Comparison of ENCODE assay signal across 9 cellular contexts in genomic region chr7:51187941-51188340, GRCh38.
A peak's percentile ranks its signal among the peaks of the same experiment; 100 is the strongest.
DNase-seq lines count a peak whose midpoint lies in the region; ATAC-seq and TF ChIP-seq lines count a peak whose summit lies in the region.
"Had no signal": no experiment of that assay in that cellular context is flagged by ENCODE, and none has a peak within 500 bp of the region (broad histone marks: within the 10 kb centered on the region; RNA-seq: fewer than 3 reads in every experiment).

No MANE protein-coding gene starts in this region.

- no peaks in the 10 kb centered on the region for H4K20me1 ChIP-seq in HCT116 (ENCODE audit: insufficient read depth)

- no TSS peak for BruUV-seq in HCT116 (replicated peaks; lab: Mats Ljungman, UMichigan)

- peaks cover 0 to 10% of the 10 kb centered on the region in 2 experiments; a peak in 2 of 4 replicates for H3K4me1 ChIP-seq in HCT116 (ENCODE audit: control insufficient read depth in 1 of 2, insufficient read depth in 2 of 2, low read length in 2 of 2)
- H3K4me1 ChIP-seq in RWPE2 (ENCODE audit: insufficient read depth, poor library complexity, severe bottlenecking) = no peaks in the 10 kb centered on the region
- H3K4me1 ChIP-seq in left ventricle myocardium inferior = peaks cover 52% of the 10 kb centered on the region
- peaks cover 15% of the 10 kb centered on the region for H3K4me1 ChIP-seq in psoas muscle

- H3K27me3 ChIP-seq in HCT116 (ENCODE audit: insufficient read depth, low read length) (no peaks in the 10 kb centered on the region), RWPE2 (ENCODE audit: insufficient read depth, poor library complexity, severe bottlenecking) (no peaks in the 10 kb centered on the region), left ventricle myocardium inferior (ENCODE audit: low read depth) (no peaks in the 10 kb centered on the region), psoas muscle (ENCODE audit: insufficient read depth in 3 of 3, low read length in 2 of 3) (no peaks in the 10 kb centered on the region)

- H3K9me2 ChIP-seq in HCT116 (ENCODE audit: insufficient read depth) = no peaks in the 10 kb centered on the region

- TF ChIP-seq POLR2A in HCT116 (IDR thresholded peaks at IDR 0.05; ENCODE audit: borderline replicate concordance, extremely low read depth, insufficient read depth, insufficient read length) = no peak

- CTCF ChIA-PET in HCT116 (lab: Charles Lee) = interaction anchor here (0.8 to 1.2 kb wide), 2 partner anchors 25 to 179 kb away, joined by 3 to 4 read pairs; no protein-coding TSS in a partner anchor

- H3K4me2 ChIP-seq in HCT116 (ENCODE audit: low read length) = no peak overlapping the region

- H3K27ac ChIP-seq in HCT116 (ENCODE audit: low read depth, low read length) (no peak overlapping the region), RWPE2 (ENCODE audit: poor library complexity, severe bottlenecking) (no peak overlapping the region), left ventricle myocardium inferior (replicated peaks) (peak overlapping the region; percentile 88), psoas muscle (peak overlapping the region; percentile 50)

- H3K9ac ChIP-seq in HCT116 (ENCODE audit: low read length) = no peak overlapping the region

- intact Hi-C loops in HCT116 (cut with micrococcal nuclease) = no loop called here
- intact Hi-C loops in left ventricle myocardium inferior (cut with micrococcal nuclease) = no loop called here
- intact Hi-C loops in psoas muscle (cut with DNase I) = loop anchor here in 1 of 2 donors (5.0 kb wide), 2 partner anchors 34 to 179 kb away; no protein-coding TSS in a partner anchor

- peak; percentile 35; the same call in 1 of the 2 replicates for TF ChIP-seq RAD21 in HCT116 (IDR thresholded peaks at IDR 0.05; ENCODE audit: low read depth)

- POLR2A ChIA-PET in HCT116 (lab: Charles Lee) = no interaction called here

- no peak overlapping the region for H2AFZ ChIP-seq in HCT116 (ENCODE audit: low read depth, low read length, poor library complexity, severe bottlenecking)

- H3K9me3 ChIP-seq in HCT116 (ENCODE audit: control insufficient read depth in 1 of 2, insufficient read depth in 1 of 2, low read depth in 1 of 2, low read length in 2 of 2) (no peaks in the 10 kb centered on the region), RWPE2 (ENCODE audit: severe bottlenecking) (no peaks in the 10 kb centered on the region), left ventricle myocardium inferior (replicated peaks) (no peaks in the 10 kb centered on the region), psoas muscle (no peaks in the 10 kb centered on the region)

- WGBS in psoas muscle, 3 donors = 23 to 37% (median 31%) methylated on average over 6 of the region's 6 CpGs

- ATAC-seq in HCT116 (peak; percentile 74), RWPE2 (ENCODE audit: low read depth) (peak; percentile 40; the same call in 1 of the 3 replicates), psoas muscle (peak; percentile 74 to 88 (median 84)), HG02588 (IDR thresholded peaks at IDR 0.05; ENCODE audit: unreplicated experiment) (no peak)

- no peak overlapping the region for H3K4me3 ChIP-seq in HCT116 (replicated peaks in 1 of 2; ENCODE audit: low read depth in 1 of 2, low read length in 2 of 2)
- no peak overlapping the region for H3K4me3 ChIP-seq in RWPE2 (ENCODE audit: severe bottlenecking)
- H3K4me3 ChIP-seq in left ventricle myocardium inferior = no peak overlapping the region
- H3K4me3 ChIP-seq in psoas muscle = no peak overlapping the region

- DNase-seq in HCT116 (ENCODE audit: low read depth, low spot score) (no peak), RWPE2 (ENCODE audit: low spot score) (no peak), left ventricle myocardium inferior (peak; percentile 32), psoas muscle (peak; percentile 41 to 75), SW480 (ENCODE audit: low spot score) (no peak), NCI-H187 treated with DMSO at 0.1 percent for 48 hours (lab: John Stamatoyannopoulos, UW) (no peak), HCEC 1CT (no peak)
- DNase-seq: activated naive CD8-positive, alpha-beta T cell treated with anti-CD3 and anti-CD28 coated beads, Interleukin-2, amount 10 ng/mL, durations not matched to agents 7 days and 5 days had no signal

- no peaks in the 10 kb centered on the region for H3K79me2 ChIP-seq in HCT116 (ENCODE audit: insufficient read depth, low read length)

- H3K36me3 ChIP-seq in HCT116 (ENCODE audit: control insufficient read depth in 1 of 2, insufficient read depth in 2 of 2, low read length in 2 of 2) (no peaks in the 10 kb centered on the region), RWPE2 (ENCODE audit: low read depth) (no peaks in the 10 kb centered on the region), left ventricle myocardium inferior (no peaks in the 10 kb centered on the region), psoas muscle (ENCODE audit: insufficient read depth in 1 of 2, low read depth in 1 of 2) (peaks cover 0 to 28% of the 10 kb centered on the region in 2 donors)

- TF ChIP-seq CTCF in HCT116 (IDR thresholded peaks at IDR 0.05 in 2 of 3, conservative IDR thresholded peaks at IDR 0.05 in 1 of 3; ENCODE audit: borderline replicate concordance in 1 of 3, insufficient read depth in 1 of 3, low read depth in 2 of 3, low read length in 2 of 3) = peak in 2 of 3 experiments; percentile 10 to 31; a peak in 2 of 6 replicates
- TF ChIP-seq CTCF in RWPE2 (IDR thresholded peaks at IDR 0.05; ENCODE audit: poor library complexity, severe bottlenecking) = peak; percentile 11
- peak; percentile 53 for TF ChIP-seq CTCF in left ventricle myocardium inferior (IDR thresholded peaks at IDR 0.05; ENCODE audit: borderline replicate concordance)
- peak; percentile 52 for TF ChIP-seq CTCF in psoas muscle (IDR thresholded peaks at IDR 0.05)

- RAD21 ChIA-PET in HCT116 (lab: Charles Lee; ENCODE audit: low non-redundant PET in 1 of 2, low total read pairs in 2 of 2, uncharacterized antibody in 2 of 2, unreplicated experiment in 2 of 2) = no interaction called here

TF ChIP-seq in HCT116, 20 proteins besides CTCF, POLR2A, EP300 and RAD21 (continues in another document):
- TF ChIP-seq TCF7L2 (IDR thresholded peaks at IDR 0.05; ENCODE audit: borderline replicate concordance, extremely low read depth, insufficient read depth, insufficient read length) (no peak), SP1 (IDR thresholded peaks at IDR 0.05; ENCODE audit: low read depth) (no peak), ATF3 (IDR thresholded peaks at IDR 0.05) (no peak), SIN3A (IDR thresholded peaks at IDR 0.05; ENCODE audit: low read depth) (no peak), FOSL1 (IDR thresholded peaks at IDR 0.05; ENCODE audit: low read depth) (no peak), SRF (IDR thresholded peaks at IDR 0.05; ENCODE audit: low read depth) (no peak), YY1 (IDR thresholded peaks at IDR 0.05; ENCODE audit: extremely low read depth, insufficient replicate concordance, low read depth, low read length) (no peak), ZNF274 (IDR thresholded peaks at IDR 0.05; ENCODE audit: low read depth, low read length) (no peak), EZH2 (IDR thresholded peaks at IDR 0.05) (no peak), EGR1 (IDR thresholded peaks at IDR 0.05; ENCODE audit: low read depth) (no peak), ZFX (IDR thresholded peaks at IDR 0.05) (no peak), ELF1 (IDR thresholded peaks at IDR 0.05; ENCODE audit: borderline replicate concordance, low read depth) (no peak), POLR2AphosphoS5 (IDR thresholded peaks at IDR 0.05; ENCODE audit: low read depth, low read length) (no peak), CEBPB (IDR thresholded peaks at IDR 0.05; ENCODE audit: low read depth) (no peak)
- TF ChIP-seq, protein P1, sequence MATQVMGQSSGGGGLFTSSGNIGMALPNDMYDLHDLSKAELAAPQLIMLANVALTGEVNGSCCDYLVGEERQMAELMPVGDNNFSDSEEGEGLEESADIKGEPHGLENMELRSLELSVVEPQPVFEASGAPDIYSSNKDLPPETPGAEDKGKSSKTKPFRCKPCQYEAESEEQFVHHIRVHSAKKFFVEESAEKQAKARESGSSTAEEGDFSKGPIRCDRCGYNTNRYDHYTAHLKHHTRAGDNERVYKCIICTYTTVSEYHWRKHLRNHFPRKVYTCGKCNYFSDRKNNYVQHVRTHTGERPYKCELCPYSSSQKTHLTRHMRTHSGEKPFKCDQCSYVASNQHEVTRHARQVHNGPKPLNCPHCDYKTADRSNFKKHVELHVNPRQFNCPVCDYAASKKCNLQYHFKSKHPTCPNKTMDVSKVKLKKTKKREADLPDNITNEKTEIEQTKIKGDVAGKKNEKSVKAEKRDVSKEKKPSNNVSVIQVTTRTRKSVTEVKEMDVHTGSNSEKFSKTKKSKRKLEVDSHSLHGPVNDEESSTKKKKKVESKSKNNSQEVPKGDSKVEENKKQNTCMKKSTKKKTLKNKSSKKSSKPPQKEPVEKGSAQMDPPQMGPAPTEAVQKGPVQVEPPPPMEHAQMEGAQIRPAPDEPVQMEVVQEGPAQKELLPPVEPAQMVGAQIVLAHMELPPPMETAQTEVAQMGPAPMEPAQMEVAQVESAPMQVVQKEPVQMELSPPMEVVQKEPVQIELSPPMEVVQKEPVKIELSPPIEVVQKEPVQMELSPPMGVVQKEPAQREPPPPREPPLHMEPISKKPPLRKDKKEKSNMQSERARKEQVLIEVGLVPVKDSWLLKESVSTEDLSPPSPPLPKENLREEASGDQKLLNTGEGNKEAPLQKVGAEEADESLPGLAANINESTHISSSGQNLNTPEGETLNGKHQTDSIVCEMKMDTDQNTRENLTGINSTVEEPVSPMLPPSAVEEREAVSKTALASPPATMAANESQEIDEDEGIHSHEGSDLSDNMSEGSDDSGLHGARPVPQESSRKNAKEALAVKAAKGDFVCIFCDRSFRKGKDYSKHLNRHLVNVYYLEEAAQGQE (IDR thresholded peaks at IDR 0.05; ENCODE audit: low read depth) = no peak

Comparison
In these comparisons a context has a peak if more than half of its experiments do, and no peak if none do; other contexts are left out.
1. DNase-seq: peak in left ventricle myocardium inferior (single experiment) and psoas muscle (2 of 2); none in HCT116 (single experiment), RWPE2 (single experiment), SW480 (single experiment), NCI-H187 treated with DMSO at 0.1 percent for 48 hours (single experiment) and HCEC 1CT (single experiment).
2. H3K27ac ChIP-seq: peak in left ventricle myocardium inferior (single experiment) and psoas muscle (single experiment); none in HCT116 (single experiment) and RWPE2 (single experiment).
3. Peak in every context shown above with its lines, with median percentiles within 50 percentile points of each other: CTCF ChIP-seq.